12 cellular contexts compared by ENCODE assay signal in the genomic region with DNA sequence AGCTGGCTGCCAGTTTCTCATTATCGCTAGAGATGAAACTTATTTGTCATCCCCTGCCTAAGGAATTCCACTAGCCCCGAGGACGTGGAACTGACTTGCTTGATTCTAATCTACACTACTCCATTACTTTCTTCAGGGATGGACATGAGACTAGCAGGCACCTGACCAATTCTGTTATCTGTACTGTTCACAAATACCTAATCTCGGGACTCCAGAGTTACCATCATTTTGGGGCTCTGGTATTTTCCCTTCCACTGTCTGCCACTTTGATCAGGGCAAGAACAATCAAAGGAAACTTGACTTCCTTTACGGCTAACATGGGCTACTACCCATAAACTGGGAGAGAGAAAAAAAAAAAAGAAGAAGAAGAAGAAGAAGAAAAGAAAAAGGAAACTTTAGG. TPM values are rescaled to one million over a fixed set of nuclear protein-coding genes. Genes with fewer than 3 reads are reported as not detected.
DNase-seq lines count a peak whose midpoint lies in the region; ATAC-seq and TF ChIP-seq lines count a peak whose summit lies in the region.
"Had no signal": no experiment of that assay in that cellular context is flagged by ENCODE, and none has a peak within 500 bp of the region (broad histone marks: within the 10 kb centered on the region; RNA-seq: fewer than 3 reads in every experiment).

No MANE protein-coding gene starts in this region.

- POLR2A ChIA-PET in AG04450 (lab: Yijun Ruan, JAX): no interaction called here

- H3K9ac ChIP-seq in KMS-11 (no peak overlapping the region), parathyroid adenoma (no peak overlapping the region)

- H3K4me1 ChIP-seq in KMS-11 (ENCODE audit: low read depth, poor library complexity, severe bottlenecking): peaks cover 16% of the 10 kb centered on the region
- peaks cover 23 to 30% (median 25%) of the 10 kb centered on the region in 4 donors for H3K4me1 ChIP-seq in esophagus muscularis mucosa
- H3K4me1 ChIP-seq in parathyroid adenoma: peaks cover 2% of the 10 kb centered on the region
- H3K4me1 ChIP-seq in aorta (ENCODE audit: control insufficient read depth in 1 of 2, insufficient read depth in 2 of 2, low read length in 2 of 2): no peaks in the 10 kb centered on the region

- H3K27me3 ChIP-seq in AG04450 (ENCODE audit: control insufficient read depth, insufficient read depth, low read length) (no peaks in the 10 kb centered on the region), KMS-11 (ENCODE audit: insufficient read depth, low read depth) (no peaks in the 10 kb centered on the region), esophagus muscularis mucosa (no peaks in the 10 kb centered on the region), parathyroid adenoma (ENCODE audit: control insufficient read depth, insufficient read depth, low read length) (no peaks in the 10 kb centered on the region), aorta (ENCODE audit: control insufficient read depth in 1 of 2, insufficient read depth in 2 of 2, low read length in 1 of 2) (no peaks in the 10 kb centered on the region)

- DNase-seq in AG04450 (ENCODE audit: low read depth, low spot score): no peak
- DNase-seq in esophagus muscularis mucosa (ENCODE audit: extremely low spot score): no peak
- DNase-seq in GM03348 (ENCODE audit: low spot score): no peak
- no peak for DNase-seq in stimulated activated naive CD4-positive, alpha-beta T cell treated with Interleukin-2 at 50 U/mL for 16 hours (lab: John Stamatoyannopoulos, UW)
- no peak for DNase-seq in NCI-H748 treated with DMSO at 0.1 percent for 48 hours (lab: John Stamatoyannopoulos, UW)
- DNase-seq in aorta: no peak
- DNase-seq: activated CD4-positive, alpha-beta T cell treated with anti-CD3 and anti-CD28 coated beads, Interleukin-2, amount 50 U/mL, for 1 hour; activated naive CD8-positive, alpha-beta T cell treated with anti-CD3 and anti-CD28 coated beads, Interleukin-2, amount 10 ng/mL, durations not matched to agents 7 days and 5 days; effector memory CD4-positive, alpha-beta T cell; NCI-H2171 had no signal

- 0 out of 2 replicates have a peak overlapping the region, but pooled peaks have one; percentile 58 for H2AFZ ChIP-seq in KMS-11 (ENCODE audit: low read depth)
- H2AFZ ChIP-seq in parathyroid adenoma: no peak overlapping the region

- WGBS in esophagus muscularis mucosa: 77% methylated on average over 5 of the region's 5 CpGs
- 78 to 93% methylated on average over 5 of the region's 5 CpGs for WGBS in aorta, 2 donors

- H3K79me2 ChIP-seq in KMS-11 (ENCODE audit: insufficient read depth, low read depth) (no peaks in the 10 kb centered on the region), parathyroid adenoma (no peaks in the 10 kb centered on the region)

- TF ChIP-seq POLR2A in esophagus muscularis mucosa (IDR thresholded peaks at IDR 0.05; ENCODE audit: low read depth): no peak

- TF ChIP-seq EP300 in esophagus muscularis mucosa (IDR thresholded peaks at IDR 0.05): no peak

- H3K27ac ChIP-seq in AG04450 (ENCODE audit: low read depth, low read length) (peak overlapping the region; percentile 61), KMS-11 (no peak overlapping the region), esophagus muscularis mucosa (replicated peaks in 1 of 4) (peak overlapping the region; percentile 55 to 73 (median 71)), parathyroid adenoma (peak overlapping the region; percentile 30), aorta (ENCODE audit: low read depth in 1 of 2, low read length in 2 of 2) (no peak overlapping the region)

- H3K4me2 ChIP-seq in KMS-11 (peak overlapping the region; percentile 40; the same call in 1 of the 2 replicates), parathyroid adenoma (ENCODE audit: low read length) (peak overlapping the region; percentile 81)

- no peak for ATAC-seq in aorta (ENCODE audit: low FRiP score)

- no peaks in the 10 kb centered on the region for H3K36me3 ChIP-seq in KMS-11 (ENCODE audit: insufficient read depth)
- H3K36me3 ChIP-seq in esophagus muscularis mucosa: no peaks in the 10 kb centered on the region
- no peaks in the 10 kb centered on the region for H3K36me3 ChIP-seq in parathyroid adenoma (ENCODE audit: control insufficient read depth, insufficient read depth, low read length)
- H3K36me3 ChIP-seq in aorta (ENCODE audit: control insufficient read depth in 1 of 2, insufficient read depth in 2 of 2, low read length in 1 of 2): no peaks in the 10 kb centered on the region

- H3K4me3 ChIP-seq in AG04450 (ENCODE audit: low read depth, low read length) (no peak overlapping the region), KMS-11 (IDR thresholded peaks at IDR 0.05; ENCODE audit: insufficient read depth, low read depth, low read length) (no peak overlapping the region), esophagus muscularis mucosa (peak overlapping the region in 1 of 4 donors; percentile 49), parathyroid adenoma (ENCODE audit: low read depth, low read length) (peak overlapping the region; percentile 56), aorta (ENCODE audit: low read length in 2 of 2) (no peak overlapping the region)

- H3K9me3 ChIP-seq in AG04450 (ENCODE audit: control insufficient read depth, insufficient read depth, low read length) (no peaks in the 10 kb centered on the region), esophagus muscularis mucosa (no peaks in the 10 kb centered on the region), parathyroid adenoma (ENCODE audit: control insufficient read depth, low read length) (no peaks in the 10 kb centered on the region), aorta (ENCODE audit: control insufficient read depth, low read length) (no peaks in the 10 kb centered on the region)

- no peaks in the 10 kb centered on the region for H4K20me1 ChIP-seq in KMS-11 (ENCODE audit: insufficient read depth)

- intact Hi-C loops in esophagus muscularis mucosa (cut with DNase I) (no loop called here), aorta (cut with DNase I) (no loop called here)

- CTCF ChIA-PET in AG04450 (lab: Charles Lee): interaction anchor here (1.8 kb wide), 1 partner anchor 24 kb away, joined by 9 read pairs; no protein-coding TSS in a partner anchor

- TF ChIP-seq CTCF in AG04450 (IDR thresholded peaks at IDR 0.05; ENCODE audit: low read depth, low read length) (no peak), KMS-11 (conservative IDR thresholded peaks at IDR 0.05; ENCODE audit: low read depth, low read length) (no peak), esophagus muscularis mucosa (IDR thresholded peaks at IDR 0.05) (no peak), parathyroid adenoma (IDR thresholded peaks at IDR 0.05) (no peak)

RNA-seq across cellular contexts. Expression of a gene that starts 27.8 kb away (rescaled TPM):
- polyA plus RNA-seq in AG04450 (2011; rRNA removed) (6.2 and 6.5 TPM in 2 replicates), aorta (1 to 10 TPM; 4.3 to 5.6 TPM)
- polyA minus RNA-seq in AG04450 (2011; rRNA and poly(A)+ RNA removed): 10.6 and 14.3 TPM in 2 replicates
- total RNA-seq in esophagus muscularis mucosa (1 to 10 TPM; 4.6 to 8.3 (median 6.3) TPM), aorta (10 to 100 TPM in 1 of 2 donors, 1 to 10 TPM in 1; 6.0 to 17.3 TPM)

RNA-seq across cellular contexts. Expression of a gene that starts 41.9 kb away (rescaled TPM):
- polyA plus RNA-seq in AG04450 (2011; rRNA removed) (426 and 559 TPM in 2 replicates), aorta (100 to 1,000 TPM; 367 to 437 TPM)
- polyA minus RNA-seq in AG04450 (2011; rRNA and poly(A)+ RNA removed): 124 and 136 TPM in 2 replicates
- total RNA-seq in esophagus muscularis mucosa (100 to 1,000 TPM; 262 to 412 (median 301) TPM), aorta (100 to 1,000 TPM; 154 to 161 TPM)

Comparison
In these comparisons a context has a peak if more than half of its experiments do, and no peak if none do; other contexts are left out.
1. H3K27ac ChIP-seq: peak in AG04450 (single experiment), esophagus muscularis mucosa (4 of 4) and parathyroid adenoma (single experiment); none in KMS-11 (single experiment) and aorta (0 of 2).